28 cellular contexts compared by ENCODE assay signal in the genomic region with DNA sequence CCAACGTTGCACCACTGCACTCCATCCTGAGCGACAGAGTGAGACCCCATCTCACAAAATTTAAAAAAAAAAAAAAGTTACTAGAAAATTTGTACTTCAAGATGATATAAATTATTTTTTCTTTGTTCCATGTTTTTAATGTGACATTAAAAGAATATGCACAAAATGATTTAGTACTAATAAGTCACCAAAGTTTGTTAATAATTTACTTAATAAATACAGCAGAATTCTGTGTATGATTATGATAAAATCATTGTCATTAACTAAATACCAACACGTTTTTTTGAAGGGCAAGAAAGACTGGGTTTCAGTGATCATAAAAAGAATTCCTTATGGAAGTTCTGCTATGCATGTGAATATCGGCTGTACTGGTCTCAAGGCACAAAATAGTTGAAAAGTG.
"Had no signal": no experiment of that assay in that cellular context is flagged by ENCODE, and none has a peak within 500 bp of the region (broad histone marks: within the 10 kb centered on the region; RNA-seq: fewer than 3 reads in every experiment).

No MANE protein-coding gene starts in this region.

- ATAC-seq: stimulated activated effector memory CD8-positive, alpha-beta T cell treated with anti-CD3 and anti-CD28 coated beads, Interleukin-12 subunit alpha, Interleukin-12 subunit beta, amount 100 ng/mL, for 72 hours; stimulated activated memory B cell treated with anti-CD40 and anti-IgM and Interleukin-4, amounts not matched to agents 10 μg/mL and 1 μg/mL and 100 μg/mL, for 72 hours; stimulated activated naive B cell treated with anti-CD40 and anti-IgM and Interleukin-4, amounts not matched to agents 10 μg/mL and 1 μg/mL and 100 μg/mL, for 72 hours; stimulated activated naive CD8-positive, alpha-beta T cell treated with anti-CD3 and anti-CD28 coated beads, Interleukin-15, amount 100 ng/mL, for 72 hours; stimulated activated naive CD8-positive, alpha-beta T cell treated with anti-CD3 and anti-CD28 coated beads, Interleukin-15, Interleukin-2, amounts not matched to agents 100 U/mL and 50 U/mL, for 24 hours; upper lobe of right lung had no signal

- H3K9me3 ChIP-seq: stomach, suprapubic skin, testis, thoracic aorta, thyroid gland, tibial artery, tibial nerve, upper lobe of left lung, upper lobe of right lung, uterus, vagina had no signal

- H3K4me1 Mint-ChIP-seq: stimulated activated memory B cell treated with anti-CD40 and anti-IgM and Interleukin-4, amounts not matched to agents 10 μg/mL and 1 μg/mL and 100 μg/mL, for 72 hours; stimulated activated naive B cell treated with anti-CD40 and anti-IgM and Interleukin-4, amounts not matched to agents 10 μg/mL and 1 μg/mL and 100 μg/mL, for 72 hours had no signal

- DNase-seq: stimulated activated CD4-positive, alpha-beta T cell treated with anti-CD3 and anti-CD28 coated beads, Interleukin-2, amount 100 ng/mL, for 48 hours; stimulated activated CD4-positive, alpha-beta T cell treated with anti-CD3 and anti-CD28 coated beads, Interleukin-4, amount 100 ng/mL, for 1 hour; stimulated activated CD4-positive, alpha-beta T cell treated with anti-CD3 and anti-CD28 coated beads, Interleukin-4, amount 100 ng/mL, for 24 hours; stimulated activated CD4-positive, alpha-beta T cell treated with anti-CD3 and anti-CD28 coated beads, Interleukin-4, amount 100 ng/mL, for 4 hours; stimulated activated CD8-positive, alpha-beta memory T cell treated with anti-CD3 and anti-CD28 coated beads, Interleukin-4, amount 100 ng/mL, for 48 hours; stimulated activated naive B cell treated with anti-CD40 and anti-IgM and Interleukin-4, amounts not matched to agents 10 μg/mL and 1 μg/mL and 100 μg/mL, for 72 hours; stimulated activated naive CD4-positive, alpha-beta T cell; stimulated activated naive CD4-positive, alpha-beta T cell treated with Interleukin-2 at 50 U/mL for 16 hours; stimulated activated naive CD8-positive, alpha-beta T cell treated with anti-CD3 and anti-CD28 coated beads, Interleukin-15, amount 100 ng/mL, for 72 hours; stimulated activated naive CD8-positive, alpha-beta T cell treated with anti-CD3 and anti-CD28 coated beads, Interleukin-15, Interleukin-2, amounts not matched to agents 100 U/mL and 50 U/mL, for 24 hours; stomach; substantia nigra; testis; thyroid gland; tibial artery; trophoblast cell; upper lobe of left lung; upper lobe of right lung; uterus had no signal

- H3K4me3 Mint-ChIP-seq: stimulated activated effector memory CD8-positive, alpha-beta T cell treated with anti-CD3 and anti-CD28 coated beads, Interleukin-12 subunit alpha, Interleukin-12 subunit beta, amount 100 ng/mL, for 72 hours; stimulated activated memory B cell treated with anti-CD40 and anti-IgM and Interleukin-4, amounts not matched to agents 10 μg/mL and 1 μg/mL and 100 μg/mL, for 72 hours; stimulated activated naive B cell treated with anti-CD40 and anti-IgM and Interleukin-4, amounts not matched to agents 10 μg/mL and 1 μg/mL and 100 μg/mL, for 72 hours; stimulated activated naive CD8-positive, alpha-beta T cell treated with anti-CD3 and anti-CD28 coated beads, Interleukin-15, amount 100 ng/mL, for 72 hours; stimulated activated naive CD8-positive, alpha-beta T cell treated with anti-CD3 and anti-CD28 coated beads, Interleukin-15, Interleukin-2, amounts not matched to agents 100 ng/mL and 50 ng/mL, for 24 hours; type B pancreatic cell had no signal

- H3K4me3 ChIP-seq: stomach, suprapubic skin, testis, thoracic aorta, thyroid gland, tibial artery, tibial nerve, upper lobe of left lung, upper lobe of right lung, uterus, vagina had no signal

- H3K36me3 ChIP-seq: thoracic aorta, uterus had no signal

- H3K4me1 ChIP-seq: stomach, suprapubic skin, testis, thyroid gland, tibial artery, upper lobe of left lung, upper lobe of right lung, uterus, vagina had no signal

- H3K27me3 ChIP-seq: stomach, suprapubic skin, testis, thyroid gland, tibial artery, tibial nerve, upper lobe of left lung, upper lobe of right lung, uterus, vagina had no signal

- H3K27me3 Mint-ChIP-seq: stimulated activated memory B cell treated with anti-CD40 and anti-IgM and Interleukin-4, amounts not matched to agents 10 μg/mL and 1 μg/mL and 100 μg/mL, for 72 hours; stimulated activated naive B cell treated with anti-CD40 and anti-IgM and Interleukin-4, amounts not matched to agents 10 μg/mL and 1 μg/mL and 100 μg/mL, for 72 hours; stimulated activated naive CD8-positive, alpha-beta T cell treated with anti-CD3 and anti-CD28 coated beads, Interleukin-15, amount 100 ng/mL, for 72 hours; stimulated activated naive CD8-positive, alpha-beta T cell treated with anti-CD3 and anti-CD28 coated beads, Interleukin-15, Interleukin-2, amounts not matched to agents 100 ng/mL and 50 ng/mL, for 24 hours; type B pancreatic cell had no signal

- H3K27ac ChIP-seq: stomach, suprapubic skin, testis, thoracic aorta, thyroid gland, tibial artery, tibial nerve, upper lobe of left lung, upper lobe of right lung, uterus, vagina had no signal

- H3K27ac Mint-ChIP-seq: stimulated activated effector memory CD8-positive, alpha-beta T cell treated with anti-CD3 and anti-CD28 coated beads, Interleukin-12 subunit alpha, Interleukin-12 subunit beta, amount 100 ng/mL, for 72 hours; stimulated activated memory B cell treated with anti-CD40 and anti-IgM and Interleukin-4, amounts not matched to agents 10 μg/mL and 1 μg/mL and 100 μg/mL, for 72 hours; stimulated activated naive B cell treated with anti-CD40 and anti-IgM and Interleukin-4, amounts not matched to agents 10 μg/mL and 1 μg/mL and 100 μg/mL, for 72 hours; stimulated activated naive CD8-positive, alpha-beta T cell treated with anti-CD3 and anti-CD28 coated beads, Interleukin-15, amount 100 ng/mL, for 72 hours; stimulated activated naive CD8-positive, alpha-beta T cell treated with anti-CD3 and anti-CD28 coated beads, Interleukin-15, Interleukin-2, amounts not matched to agents 100 ng/mL and 50 ng/mL, for 24 hours; type B pancreatic cell had no signal

- H3K9me3 Mint-ChIP-seq: stimulated activated effector memory CD8-positive, alpha-beta T cell treated with anti-CD3 and anti-CD28 coated beads, Interleukin-12 subunit alpha, Interleukin-12 subunit beta, amount 100 ng/mL, for 72 hours; stimulated activated memory B cell treated with anti-CD40 and anti-IgM and Interleukin-4, amounts not matched to agents 10 μg/mL and 1 μg/mL and 100 μg/mL, for 72 hours; stimulated activated naive B cell treated with anti-CD40 and anti-IgM and Interleukin-4, amounts not matched to agents 10 μg/mL and 1 μg/mL and 100 μg/mL, for 72 hours; stimulated activated naive CD8-positive, alpha-beta T cell treated with anti-CD3 and anti-CD28 coated beads, Interleukin-15, amount 100 ng/mL, for 72 hours; stimulated activated naive CD8-positive, alpha-beta T cell treated with anti-CD3 and anti-CD28 coated beads, Interleukin-15, Interleukin-2, amounts not matched to agents 100 ng/mL and 50 ng/mL, for 24 hours; type B pancreatic cell had no signal

- FAIRE-seq: urothelium cell line had no signal
